ENCODE assay signal across 17 cellular contexts in the genomic region with DNA sequence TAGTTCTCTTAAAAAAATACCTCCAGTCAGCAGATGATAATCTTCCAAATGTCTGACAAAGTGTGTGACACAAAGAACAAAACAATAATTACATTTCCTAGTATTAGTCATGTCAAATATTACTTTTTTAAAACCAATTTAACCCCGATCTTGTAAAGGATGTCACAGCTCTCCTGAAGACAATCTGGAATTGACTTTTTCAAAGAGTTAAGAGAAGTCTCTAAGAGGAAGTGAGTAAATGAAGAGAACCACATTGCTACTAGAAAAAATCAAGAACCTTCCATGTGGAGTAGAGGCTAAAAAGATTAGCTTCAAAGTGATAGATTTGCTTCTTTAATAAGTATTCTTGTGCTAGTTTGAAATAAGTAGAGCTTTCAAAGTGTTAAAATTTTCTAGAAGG.
"Had no signal": no experiment of that assay in that cellular context is flagged by ENCODE, and none has a peak within 500 bp of the region (broad histone marks: within the 10 kb centered on the region; RNA-seq: fewer than 3 reads in every experiment).

No MANE protein-coding gene starts in this region.

- H3K36me3 Mint-ChIP-seq: activated CD8-positive, alpha-beta memory T cell treated with anti-CD3 and anti-CD28 coated beads, Interleukin-2, amount 10 ng/mL, durations not matched to agents 7 days and 5 days; activated naive CD8-positive, alpha-beta T cell; memory B cell had no signal

- H3K36me3 ChIP-seq: prostate gland had no signal

- H3K27me3 ChIP-seq: right atrium auricular region, tibial artery had no signal

- H3K4me3 ChIP-seq: prostate gland, right atrium auricular region, tibial artery had no signal

- H3K27ac Mint-ChIP-seq: activated CD4-positive, alpha-beta memory T cell treated with anti-CD3 and anti-CD28 coated beads, Interleukin-2, amount 10 ng/mL, durations not matched to agents 7 days and 5 days; activated CD8-positive, alpha-beta memory T cell treated with anti-CD3 and anti-CD28 coated beads, Interleukin-2, amount 10 ng/mL, durations not matched to agents 7 days and 5 days; activated naive CD8-positive, alpha-beta T cell; immature natural killer cell; memory B cell had no signal

- ATAC-seq: activated CD8-positive, alpha-beta memory T cell treated with anti-CD3 and anti-CD28 coated beads, Interleukin-2, amount 10 ng/mL, durations not matched to agents 7 days and 5 days; left ventricle myocardium superior had no signal

- H3K4me1 ChIP-seq: prostate gland, right atrium auricular region, tibial artery had no signal

- H3K4me1 Mint-ChIP-seq: activated CD4-positive, alpha-beta memory T cell treated with anti-CD3 and anti-CD28 coated beads, Interleukin-2, amount 10 ng/mL, durations not matched to agents 7 days and 5 days; activated CD8-positive, alpha-beta memory T cell treated with anti-CD3 and anti-CD28 coated beads, Interleukin-2, amount 10 ng/mL, durations not matched to agents 7 days and 5 days; immature natural killer cell; memory B cell; neural crest cell had no signal

- H3K27ac ChIP-seq: prostate gland, right atrium auricular region, tibial artery had no signal

- DNase-seq: activated CD4-positive, alpha-beta memory T cell treated with anti-CD3 and anti-CD28 coated beads, Interleukin-2, amount 10 ng/mL, durations not matched to agents 7 days and 5 days; activated CD4-positive, alpha-beta T cell treated with anti-CD3 and anti-CD28 coated beads for 48 hours; activated CD4-positive, CD25-positive, alpha-beta regulatory T cell; activated CD8-positive, alpha-beta memory T cell treated with anti-CD3 and anti-CD28 coated beads, Interleukin-2, amount 10 ng/mL, durations not matched to agents 7 days and 5 days; immature natural killer cell; kidney glomerular epithelial cell; left ventricle myocardium superior; stimulated activated CD4-positive, alpha-beta T cell treated with anti-CD3 and anti-CD28 coated beads, Interleukin-12 subunit alpha, Interleukin-12 subunit beta, amount 100 ng/mL, for 4 hours; stimulated activated CD4-positive, alpha-beta T cell treated with anti-CD3 and anti-CD28 coated beads, Interleukin-1b, Interleukin-23, amount 100 ng/mL, for 48 hours; stimulated activated CD8-positive, alpha-beta memory T cell treated with anti-CD3 and anti-CD28 coated beads, Interleukin-4, amount 100 ng/mL, for 48 hours; stimulated activated naive CD4-positive, alpha-beta T cell treated with Interleukin-2 at 50 U/mL for 16 hours; tibial artery had no signal

- H3K4me3 Mint-ChIP-seq: activated CD4-positive, alpha-beta memory T cell treated with anti-CD3 and anti-CD28 coated beads, Interleukin-2, amount 10 ng/mL, durations not matched to agents 7 days and 5 days; activated CD8-positive, alpha-beta memory T cell treated with anti-CD3 and anti-CD28 coated beads, Interleukin-2, amount 10 ng/mL, durations not matched to agents 7 days and 5 days; activated naive CD8-positive, alpha-beta T cell; immature natural killer cell; memory B cell; neural crest cell had no signal

- H3K9me3 ChIP-seq: prostate gland had no signal
